8 cellular contexts compared by ENCODE assay signal in the genomic region with DNA sequence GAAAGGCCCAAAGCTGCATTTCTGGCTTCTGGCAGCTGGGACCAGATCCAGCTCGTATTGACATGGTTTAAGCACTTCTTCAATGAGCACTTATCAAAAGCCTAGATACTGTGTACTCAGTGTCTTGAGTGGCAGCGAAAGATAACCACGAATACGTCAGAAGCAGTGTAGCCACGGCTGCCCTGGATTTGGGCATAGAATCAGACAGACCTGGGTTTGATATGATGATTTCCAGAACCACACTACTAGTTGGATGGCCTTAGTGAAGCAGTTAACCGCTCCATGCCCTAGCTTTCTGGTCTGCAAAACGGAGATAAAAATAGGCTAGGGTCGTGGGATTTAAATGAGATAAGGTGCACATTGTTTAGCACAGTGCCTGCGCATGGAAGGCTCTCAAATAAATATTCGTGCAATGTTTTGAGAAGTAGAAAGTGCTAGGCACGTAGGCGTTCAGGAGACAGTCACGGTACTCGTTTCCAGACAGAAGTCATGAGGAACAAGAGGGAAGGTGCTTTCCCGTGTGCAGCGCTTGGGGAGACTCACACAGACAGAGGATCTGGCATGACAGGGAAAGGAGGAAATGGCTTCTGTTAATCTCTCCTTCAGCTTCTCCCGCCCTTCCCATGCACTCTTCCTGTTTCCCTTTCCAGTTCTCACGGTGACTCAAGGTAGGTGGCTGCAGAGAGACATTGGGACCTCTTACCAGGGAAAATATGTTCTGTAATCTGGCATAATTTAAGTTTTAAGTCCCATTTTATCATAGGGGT.
DNase-seq lines count a peak whose midpoint lies in the region; ATAC-seq, FAIRE-seq and TF ChIP-seq lines count a peak whose summit lies in the region.

No MANE protein-coding gene starts in this region.

- POLR2A ChIA-PET in A549 (lab: Yijun Ruan, JAX) = interaction anchor here (0.6 to 2.8 kb wide), 28 partner anchors 8 to 1471 kb away, joined by 3 to 69 read pairs (median 7); a partner anchor contains a TSS

- intact Hi-C loops in gastrocnemius medialis (cut with DNase I; ENCODE audit: low total_unique reads) = loop anchor here (1.0 to 5.0 kb wide), 4 partner anchors 48 to 547 kb away; a partner anchor contains a TSS

- peak overlapping the region; percentile 78 for H3K4me2 ChIP-seq in A549

- no peak for TF ChIP-seq RAD21 in A549 (conservative IDR thresholded peaks at IDR 0.05 in 1 of 2, IDR thresholded peaks at IDR 0.05 in 1 of 2)

- H3K27me3 ChIP-seq in cardiac muscle cell = no peaks in the 10 kb centered on the region
- no peaks in the 10 kb centered on the region for H3K27me3 ChIP-seq in gastrocnemius medialis

- DNase-seq in A549 (ENCODE audit: low read depth in 1 of 2, low spot score in 1 of 2) = peak in 1 of 2 experiments; percentile 14
- DNase-seq in activated T-cell treated with anti-CD3 and anti-CD28 coated beads, Interleukin-2, amount 50 U/mL, for 4 hours = peak; percentile 13
- peak in 1 of 2 donors; percentile 84 for DNase-seq in cardiac muscle cell (ENCODE audit: low read depth in 1 of 2, low spot score in 1 of 2)
- DNase-seq in gastrocnemius medialis = no peak
- DNase-seq in NOMO-1 treated with DMSO at 0.1 percent for 48 hours (lab: John Stamatoyannopoulos, UW; ENCODE audit: unreplicated experiment) = no peak
- no peak for DNase-seq in NCI-H1105 (lab: John Stamatoyannopoulos, UW)

- CTCF ChIA-PET in A549 (lab: Yijun Ruan, JAX) = interaction anchor here (0.7 to 9.1 kb wide), 16 partner anchors 8 to 937 kb away, joined by 3 to 96 read pairs (median 7); a partner anchor contains a TSS

- WGBS in A549 (ENCODE audit: missing lambda C conversion rate) = 81% methylated on average over 18 of the region's 18 CpGs

- TF ChIP-seq POLR2A in A549 (IDR thresholded peaks at IDR 0.05; ENCODE audit: low read length) (no peak), gastrocnemius medialis (IDR thresholded peaks at IDR 0.05) (no peak)

- 0 out of 3 replicates have a peak overlapping the region, but pooled peaks have one; percentile 4 for H3K4me3 ChIP-seq in A549
- peak overlapping the region; percentile 21 for H3K4me3 ChIP-seq in cardiac muscle cell
- peak overlapping the region; percentile 77 to 87 (median 82) for H3K4me3 ChIP-seq in gastrocnemius medialis

- H3K27ac ChIP-seq in A549 = peak overlapping the region; percentile 93 to 98
- H3K27ac ChIP-seq in cardiac muscle cell = peak overlapping the region; percentile 97
- H3K27ac ChIP-seq in gastrocnemius medialis = peak overlapping the region; percentile 99 to 100 (median 100)

- no peaks in the 10 kb centered on the region for H3K9me3 ChIP-seq in A549
- H3K9me3 ChIP-seq in cardiac muscle cell (ENCODE audit: low read depth) = no peaks in the 10 kb centered on the region
- no peaks in the 10 kb centered on the region for H3K9me3 ChIP-seq in gastrocnemius medialis

- no peaks in the 10 kb centered on the region for H3K36me3 Mint-ChIP-seq in activated T-cell treated with anti-CD3 and anti-CD28 coated beads, Interleukin-2, amount 50 U/mL, for 4 hours (ENCODE audit: insufficient read depth)

- in situ Hi-C loops in gastrocnemius medialis (cut with MboI; ENCODE audit: low sequenced_read_pairs in 4 of 4) = loop anchor here (10.0 to 25.0 kb wide), 6 partner anchors 45 to 927 kb away; a partner anchor contains a TSS

- H3K9me3 Mint-ChIP-seq in activated T-cell treated with anti-CD3 and anti-CD28 coated beads, Interleukin-2, amount 50 U/mL, for 4 hours = no peaks in the 10 kb centered on the region

- H3K4me3 Mint-ChIP-seq in activated T-cell treated with anti-CD3 and anti-CD28 coated beads, Interleukin-2, amount 50 U/mL, for 4 hours = peak overlapping the region; percentile 81

- H3K27me3 Mint-ChIP-seq in activated T-cell treated with anti-CD3 and anti-CD28 coated beads, Interleukin-2, amount 50 U/mL, for 4 hours (ENCODE audit: low read depth) = no peaks in the 10 kb centered on the region

- H3K4me1 ChIP-seq in A549 (peaks cover 23% of the 10 kb centered on the region), cardiac muscle cell (ENCODE audit: low read depth) (peaks cover 85% of the 10 kb centered on the region), gastrocnemius medialis (peaks cover 38 to 44% of the 10 kb centered on the region in 2 donors)

- H3K4me1 Mint-ChIP-seq in activated T-cell treated with anti-CD3 and anti-CD28 coated beads, Interleukin-2, amount 50 U/mL, for 4 hours (ENCODE audit: low read depth) = peaks cover 33% of the 10 kb centered on the region

- H3K36me3 ChIP-seq in cardiac muscle cell (no peaks in the 10 kb centered on the region), gastrocnemius medialis (no peaks in the 10 kb centered on the region)

- peak in 1 of 2 experiments; percentile 16; a peak in 2 of 6 replicates for ATAC-seq in A549
- peak; percentile 14 for ATAC-seq in GM19397 (IDR thresholded peaks at IDR 0.05; ENCODE audit: unreplicated experiment)
- peak; percentile 10 for ATAC-seq in HG03520 (IDR thresholded peaks at IDR 0.05; ENCODE audit: unreplicated experiment)
- peak; percentile 16 to 21 for ATAC-seq in activated T-cell treated with anti-CD3 and anti-CD28 coated beads, Interleukin-2, amount 50 U/mL, for 4 hours
- peak in 1 of 2 donors; percentile 1 for ATAC-seq in gastrocnemius medialis

- FAIRE-seq in A549 (lab: Jason Lieb, UNC) = no peak

- no peak for TF ChIP-seq CTCF in A549 (IDR thresholded peaks at IDR 0.05)
- TF ChIP-seq CTCF in cardiac muscle cell (IDR thresholded peaks at IDR 0.05; ENCODE audit: low read depth, low read length) = no peak
- TF ChIP-seq CTCF in gastrocnemius medialis (IDR thresholded peaks at IDR 0.05 in 4 of 5, conservative IDR thresholded peaks at IDR 0.05 in 1 of 5) = no peak

- TF ChIP-seq EP300 in A549 (IDR thresholded peaks at IDR 0.05) = no peak

TF ChIP-seq in A549, 52 proteins besides CTCF, POLR2A, EP300 and RAD21:
- TF ChIP-seq CBX8 (IDR thresholded peaks at IDR 0.05) = no peak
- TF ChIP-seq, protein P1, sequence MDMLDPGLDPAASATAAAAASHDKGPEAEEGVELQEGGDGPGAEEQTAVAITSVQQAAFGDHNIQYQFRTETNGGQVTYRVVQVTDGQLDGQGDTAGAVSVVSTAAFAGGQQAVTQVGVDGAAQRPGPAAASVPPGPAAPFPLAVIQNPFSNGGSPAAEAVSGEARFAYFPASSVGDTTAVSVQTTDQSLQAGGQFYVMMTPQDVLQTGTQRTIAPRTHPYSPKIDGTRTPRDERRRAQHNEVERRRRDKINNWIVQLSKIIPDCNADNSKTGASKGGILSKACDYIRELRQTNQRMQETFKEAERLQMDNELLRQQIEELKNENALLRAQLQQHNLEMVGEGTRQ (IDR thresholded peaks at IDR 0.05) = no peak
- no peak for TF ChIP-seq CBX2 (IDR thresholded peaks at IDR 0.05; ENCODE audit: borderline replicate concordance, low read depth)
- no peak for TF ChIP-seq SREBF2 (IDR thresholded peaks at IDR 0.05)
- TF ChIP-seq RCOR1 (IDR thresholded peaks at IDR 0.05; ENCODE audit: low read depth, low read length) = no peak
- TF ChIP-seq JUN (IDR thresholded peaks at IDR 0.05) = no peak
- TF ChIP-seq HOXA7 (CRISPR knock-in tag; IDR thresholded peaks at IDR 0.05) = no peak
- TF ChIP-seq, protein P2, sequence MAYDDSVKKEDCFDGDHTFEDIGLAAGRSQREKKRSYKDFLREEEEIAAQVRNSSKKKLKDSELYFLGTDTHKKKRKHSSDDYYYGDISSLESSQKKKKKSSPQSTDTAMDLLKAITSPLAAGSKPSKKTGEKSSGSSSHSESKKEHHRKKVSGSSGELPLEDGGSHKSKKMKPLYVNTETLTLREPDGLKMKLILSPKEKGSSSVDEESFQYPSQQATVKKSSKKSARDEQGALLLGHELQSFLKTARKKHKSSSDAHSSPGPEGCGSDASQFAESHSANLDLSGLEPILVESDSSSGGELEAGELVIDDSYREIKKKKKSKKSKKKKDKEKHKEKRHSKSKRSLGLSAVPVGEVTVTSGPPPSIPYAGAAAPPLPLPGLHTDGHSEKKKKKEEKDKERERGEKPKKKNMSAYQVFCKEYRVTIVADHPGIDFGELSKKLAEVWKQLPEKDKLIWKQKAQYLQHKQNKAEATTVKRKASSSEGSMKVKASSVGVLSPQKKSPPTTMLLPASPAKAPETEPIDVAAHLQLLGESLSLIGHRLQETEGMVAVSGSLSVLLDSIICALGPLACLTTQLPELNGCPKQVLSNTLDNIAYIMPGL (CRISPR knock-in tag; IDR thresholded peaks at IDR 0.05; ENCODE audit: borderline replicate concordance) = no peak
- no peak for TF ChIP-seq CEBPB (IDR thresholded peaks at IDR 0.05)
- TF ChIP-seq HOXB13 (CRISPR knock-in tag; IDR thresholded peaks at IDR 0.05; ENCODE audit: low read depth) = no peak
- no peak for TF ChIP-seq HEYL (CRISPR knock-in tag; IDR thresholded peaks at IDR 0.05)
- no peak for TF ChIP-seq EHF (CRISPR knock-in tag; IDR thresholded peaks at IDR 0.05)
- TF ChIP-seq HDAC2 (IDR thresholded peaks at IDR 0.05) = no peak
- TF ChIP-seq, protein P3, sequence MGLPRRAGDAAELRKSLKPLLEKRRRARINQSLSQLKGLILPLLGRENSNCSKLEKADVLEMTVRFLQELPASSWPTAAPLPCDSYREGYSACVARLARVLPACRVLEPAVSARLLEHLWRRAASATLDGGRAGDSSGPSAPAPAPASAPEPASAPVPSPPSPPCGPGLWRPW (IDR thresholded peaks at IDR 0.05) = no peak
- TF ChIP-seq PHF8 (IDR thresholded peaks at IDR 0.05; ENCODE audit: borderline replicate concordance, low read depth) = no peak
- no peak for TF ChIP-seq NFE2L2 (conservative IDR thresholded peaks at IDR 0.05; ENCODE audit: low read length)
- no peak for TF ChIP-seq SMC3 (IDR thresholded peaks at IDR 0.05)
- TF ChIP-seq MAZ (IDR thresholded peaks at IDR 0.05; ENCODE audit: borderline replicate concordance, low read depth, low read length) = no peak
- no peak for TF ChIP-seq FOXS1 (CRISPR knock-in tag; IDR thresholded peaks at IDR 0.05)
TF ChIP-seq in A549: peak in this region for 0.

Comparison
In these comparisons a context has a peak if more than half of its experiments do, and no peak if none do; other contexts are left out.
1. H3K4me3 ChIP-seq: peak in every context shown above with its lines; median percentile 82 in gastrocnemius medialis; 21 in cardiac muscle cell; 4 in A549.